ENCODE assay signal across 8 cellular contexts in the genomic region with DNA sequence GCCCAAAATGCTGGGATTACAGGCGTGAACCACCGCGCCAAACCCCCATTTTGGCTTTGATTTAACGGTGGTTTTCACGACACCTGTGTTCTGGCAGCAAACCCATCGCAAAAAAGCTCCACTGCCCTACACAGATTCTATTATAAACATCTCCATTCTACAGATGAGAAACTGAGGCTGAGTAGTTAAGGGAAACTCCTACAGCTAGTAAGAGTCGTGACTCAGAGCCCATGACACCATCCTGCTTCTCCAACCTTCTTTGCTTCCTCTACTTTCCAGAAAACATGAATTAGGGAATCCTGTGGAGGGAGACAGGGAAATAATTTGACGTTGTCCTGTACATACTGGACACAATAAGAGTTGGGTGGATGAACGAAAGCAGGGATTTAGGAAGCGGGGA. TPM values are rescaled to one million over a fixed set of nuclear protein-coding genes. Genes with fewer than 3 reads are reported as not detected.
DNase-seq lines count a peak whose midpoint lies in the region; ATAC-seq and TF ChIP-seq lines count a peak whose summit lies in the region.

No MANE protein-coding gene starts in this region.

- no peaks in the 10 kb centered on the region for H3K9me3 ChIP-seq in HAP-1
- H3K9me3 ChIP-seq in right cardiac atrium (ENCODE audit: control insufficient read depth, low read length): no peaks in the 10 kb centered on the region

- peak overlapping the region; percentile 21 for H3K27ac ChIP-seq in right cardiac atrium (ENCODE audit: low read length)

- POLR2A ChIA-PET in activated CD4-positive, alpha-beta memory T cell treated with anti-CD3 and anti-CD28 coated beads for 36 hours (lab: Charles Lee): interaction anchor here (1.2 to 1.7 kb wide), 2 partner anchors 12 to 73 kb away, joined by 3 to 7 read pairs; a partner anchor contains a TSS

- peaks cover 14% of the 10 kb centered on the region for H3K4me1 Mint-ChIP-seq in activated CD4-positive, alpha-beta memory T cell treated with anti-CD3 and anti-CD28 coated beads for 36 hours (ENCODE audit: low read depth)
- H3K4me1 Mint-ChIP-seq in stimulated activated effector memory CD8-positive, alpha-beta T cell treated with anti-CD3 and anti-CD28 coated beads, Interleukin-12 subunit alpha, Interleukin-12 subunit beta, amount 100 ng/mL, for 72 hours: peaks cover 15% of the 10 kb centered on the region

- no peak for ATAC-seq in right cardiac atrium
- ATAC-seq in stimulated activated effector memory CD8-positive, alpha-beta T cell treated with anti-CD3 and anti-CD28 coated beads, Interleukin-12 subunit alpha, Interleukin-12 subunit beta, amount 100 ng/mL, for 72 hours: no peak
- no peak for ATAC-seq in HG02981 (IDR thresholded peaks at IDR 0.05; ENCODE audit: unreplicated experiment)
- ATAC-seq in HG02852 (IDR thresholded peaks at IDR 0.05; ENCODE audit: unreplicated experiment): no peak

- intact Hi-C loops in activated CD4-positive, alpha-beta memory T cell treated with anti-CD3 and anti-CD28 coated beads for 36 hours (cut with micrococcal nuclease): loop anchor here (1.0 to 5.0 kb wide), 7 partner anchors 13 to 180 kb away; a partner anchor contains a TSS
- intact Hi-C loops in right cardiac atrium (cut with DNase I): loop anchor here in 1 of 4 donors (10.0 kb wide), 1 partner anchor 88 kb away; a partner anchor contains a TSS

- TF ChIP-seq CTCF in GM13977 (IDR thresholded peaks at IDR 0.05; ENCODE audit: extremely low read depth, insufficient read depth, missing control alignments): no peak

- H3K36me3 Mint-ChIP-seq in activated CD4-positive, alpha-beta memory T cell treated with anti-CD3 and anti-CD28 coated beads for 36 hours: no peaks in the 10 kb centered on the region
- no peaks in the 10 kb centered on the region for H3K36me3 Mint-ChIP-seq in stimulated activated effector memory CD8-positive, alpha-beta T cell treated with anti-CD3 and anti-CD28 coated beads, Interleukin-12 subunit alpha, Interleukin-12 subunit beta, amount 100 ng/mL, for 72 hours

- in situ Hi-C loops in HAP-1 (cut with MboI; ENCODE audit: low sequenced_read_pairs) (no loop called here), GM13977 (cut with MboI; ENCODE audit: low pct_unique_long_range_greater_than_20kb, low sequenced_read_pairs, unreplicated experiment) (no loop called here)

- DNase-seq in HAP-1 (ENCODE audit: low spot score in 2 of 2): no peak
- no peak for DNase-seq in activated CD4-positive, alpha-beta memory T cell treated with anti-CD3 and anti-CD28 coated beads for 36 hours
- no peak for DNase-seq in right cardiac atrium
- no peak for DNase-seq in stimulated activated effector memory CD8-positive, alpha-beta T cell treated with anti-CD3 and anti-CD28 coated beads, Interleukin-12 subunit alpha, Interleukin-12 subunit beta, amount 100 ng/mL, for 72 hours (ENCODE audit: low spot score in 2 of 2)
- no peak for DNase-seq in KG1 (lab: John Stamatoyannopoulos, UW)
- DNase-seq in GM13977 (ENCODE audit: low spot score): no peak

- H3K9me3 Mint-ChIP-seq in activated CD4-positive, alpha-beta memory T cell treated with anti-CD3 and anti-CD28 coated beads for 36 hours: no peaks in the 10 kb centered on the region
- H3K9me3 Mint-ChIP-seq in stimulated activated effector memory CD8-positive, alpha-beta T cell treated with anti-CD3 and anti-CD28 coated beads, Interleukin-12 subunit alpha, Interleukin-12 subunit beta, amount 100 ng/mL, for 72 hours: no peaks in the 10 kb centered on the region

- no peaks in the 10 kb centered on the region for H3K27me3 Mint-ChIP-seq in activated CD4-positive, alpha-beta memory T cell treated with anti-CD3 and anti-CD28 coated beads for 36 hours

- H3K4me1 ChIP-seq in HAP-1: peaks cover 7% of the 10 kb centered on the region
- H3K4me1 ChIP-seq in right cardiac atrium (ENCODE audit: control insufficient read depth, insufficient read depth, low read length): no peaks in the 10 kb centered on the region

- H3K4me3 ChIP-seq in HAP-1 (peak overlapping the region; percentile 38), right cardiac atrium (ENCODE audit: low read length) (peak overlapping the region; percentile 67)

- peak overlapping the region; percentile 86 for H3K27ac Mint-ChIP-seq in activated CD4-positive, alpha-beta memory T cell treated with anti-CD3 and anti-CD28 coated beads for 36 hours
- H3K27ac Mint-ChIP-seq in stimulated activated effector memory CD8-positive, alpha-beta T cell treated with anti-CD3 and anti-CD28 coated beads, Interleukin-12 subunit alpha, Interleukin-12 subunit beta, amount 100 ng/mL, for 72 hours: peak overlapping the region; percentile 88

- CTCF ChIA-PET in activated CD4-positive, alpha-beta memory T cell treated with anti-CD3 and anti-CD28 coated beads for 36 hours (lab: Charles Lee): interaction anchor here (0.7 to 6.9 kb wide), 6 partner anchors 9 to 711 kb away, joined by 3 to 59 read pairs (median 3); a partner anchor contains a TSS

- H3K27me3 ChIP-seq in HAP-1 (ENCODE audit: low read depth): no peaks in the 10 kb centered on the region
- H3K27me3 ChIP-seq in right cardiac atrium (ENCODE audit: control insufficient read depth, insufficient read depth): no peaks in the 10 kb centered on the region

- H3K4me3 Mint-ChIP-seq in activated CD4-positive, alpha-beta memory T cell treated with anti-CD3 and anti-CD28 coated beads for 36 hours: peak overlapping the region; percentile 65
- H3K4me3 Mint-ChIP-seq in stimulated activated effector memory CD8-positive, alpha-beta T cell treated with anti-CD3 and anti-CD28 coated beads, Interleukin-12 subunit alpha, Interleukin-12 subunit beta, amount 100 ng/mL, for 72 hours: peak overlapping the region; percentile 72

- 55% methylated on average over 10 of the region's 10 CpGs for WGBS in right cardiac atrium

- no peaks in the 10 kb centered on the region; the same call in 1 of the 2 replicates for H3K36me3 ChIP-seq in HAP-1 (replicated peaks)

RNA-seq across cellular contexts. Expression of a gene that starts 0.4 kb away (rescaled TPM):
- total RNA-seq in activated CD4-positive, alpha-beta memory T cell treated with anti-CD3 and anti-CD28 coated beads for 36 hours: 10 to 100 TPM; 15.4 to 15.9 TPM
- 10 to 100 TPM; 14.3 to 25.2 (median 19.9) TPM for total RNA-seq in right cardiac atrium
- 16.7 TPM for polyA plus RNA-seq in right cardiac atrium

RNA-seq across cellular contexts. Expression of a gene that starts 12.8 kb away (rescaled TPM):
- 100 to 1,000 TPM; 104 to 109 TPM for total RNA-seq in activated CD4-positive, alpha-beta memory T cell treated with anti-CD3 and anti-CD28 coated beads for 36 hours
- 100 to 1,000 TPM; 117 to 144 (median 130) TPM for total RNA-seq in right cardiac atrium
- 179 TPM for polyA plus RNA-seq in right cardiac atrium

RNA-seq across cellular contexts. Expression of a gene that starts 14.2 kb away (rescaled TPM):
- total RNA-seq in activated CD4-positive, alpha-beta memory T cell treated with anti-CD3 and anti-CD28 coated beads for 36 hours: 10 to 100 TPM; 14.2 to 14.7 TPM
- 1 to 10 TPM; 4.2 to 7.7 (median 6.4) TPM for total RNA-seq in right cardiac atrium
- 6.4 TPM for polyA plus RNA-seq in right cardiac atrium

RNA-seq across cellular contexts. Expression of a gene that starts 30.0 kb away (rescaled TPM):
- total RNA-seq in activated CD4-positive, alpha-beta memory T cell treated with anti-CD3 and anti-CD28 coated beads for 36 hours: under 1 TPM in 1 of 2 experiments, not detected in 1; 0.22 TPM
- total RNA-seq in right cardiac atrium: 1 to 10 TPM; 1.4 to 3.5 (median 1.7) TPM
- polyA plus RNA-seq in right cardiac atrium: 1.3 TPM

RNA-seq across cellular contexts. Expression of a gene that starts 31.5 kb away (rescaled TPM):
- total RNA-seq in activated CD4-positive, alpha-beta memory T cell treated with anti-CD3 and anti-CD28 coated beads for 36 hours: 10 to 100 TPM; 13.8 to 15.2 TPM
- 1 to 10 TPM; 8.1 to 9.8 (median 8.8) TPM for total RNA-seq in right cardiac atrium
- 7.1 TPM for polyA plus RNA-seq in right cardiac atrium
